ENCODE assay signal across 22 cellular contexts in the genomic region with DNA sequence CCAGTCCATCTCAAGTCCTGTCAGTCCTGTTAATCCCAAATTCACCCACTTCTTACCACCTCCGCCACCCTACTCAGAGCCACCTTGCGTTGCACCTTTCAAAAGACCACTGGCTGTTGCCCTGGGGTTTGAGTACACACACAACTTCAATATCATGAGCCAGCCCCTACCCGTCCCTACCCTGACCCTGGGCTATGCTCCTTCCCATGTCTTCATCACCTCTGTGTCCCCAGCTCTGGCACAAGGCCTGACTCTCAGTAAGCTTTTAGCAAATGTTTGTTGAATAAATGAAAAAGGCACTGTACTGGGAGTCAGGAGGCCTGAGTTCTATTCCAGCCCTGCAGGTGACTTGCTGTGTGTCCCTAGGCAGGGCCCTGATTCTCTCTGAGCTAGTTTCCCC. TPM values are rescaled to one million over a fixed set of nuclear protein-coding genes. Genes with fewer than 3 reads are reported as not detected.
A peak's percentile ranks its signal among the peaks of the same experiment; 100 is the strongest.
DNase-seq lines count a peak whose midpoint lies in the region; ATAC-seq, FAIRE-seq and TF ChIP-seq lines count a peak whose summit lies in the region.
"Had no signal": no experiment of that assay in that cellular context is flagged by ENCODE, and none has a peak within 500 bp of the region (broad histone marks: within the 10 kb centered on the region; RNA-seq: fewer than 3 reads in every experiment).

No MANE protein-coding gene starts in this region.

- intact Hi-C loops in activated B cell treated with CpG ODN at 0.5 μM for 24 hours (cut with micrococcal nuclease): no loop called here

- no peak overlapping the region for H3K56ac ChIP-seq in H1 (replicated peaks; ENCODE audit: insufficient read length, low read depth, low read length)

- H3K27ac Mint-ChIP-seq in activated B cell treated with CpG ODN at 0.5 μM for 24 hours: no peak overlapping the region
- H3K27ac Mint-ChIP-seq: HFFc6 had no signal

- H3K9ac ChIP-seq in H1 (replicated peaks in 1 of 4; ENCODE audit: extremely low read depth in 1 of 4, low read depth in 3 of 4, low read length in 3 of 4): no peak overlapping the region
- H3K9ac ChIP-seq: GM23248 had no signal

- H2BK20ac ChIP-seq in H1 (ENCODE audit: low read length): no peak overlapping the region

- H3K23ac ChIP-seq in H1 (ENCODE audit: insufficient read length): no peak overlapping the region

- H3K27me3 Mint-ChIP-seq in activated B cell treated with CpG ODN at 0.5 μM for 24 hours: peaks cover 11% of the 10 kb centered on the region

- no peak overlapping the region for H2AFZ ChIP-seq in H1 (ENCODE audit: low read length)
- H2AFZ ChIP-seq in osteoblast (ENCODE audit: low read length): no peak overlapping the region
- H2AFZ ChIP-seq: GM23248 had no signal

- FAIRE-seq in H1 (lab: Jason Lieb, UNC): no peak
- FAIRE-seq: A549, GM12878 had no signal

- H3K9me3 ChIP-seq in H1 (ENCODE audit: insufficient read depth in 2 of 2, low read depth in 1 of 2, low read length in 1 of 2) (no peaks in the 10 kb centered on the region), osteoblast (ENCODE audit: low read depth, low read length) (no peaks in the 10 kb centered on the region)
- H3K9me3 ChIP-seq: A549 had no signal

- H3K4me3 ChIP-seq in H1 (ENCODE audit: extremely low read depth in 1 of 4, insufficient read depth in 2 of 4, low read depth in 3 of 4, low read length in 4 of 4) (no peak overlapping the region), osteoblast (ENCODE audit: insufficient read depth, low read length) (no peak overlapping the region)
- H3K4me3 ChIP-seq: A549, GM12878, GM23248 had no signal

- no peaks in the 10 kb centered on the region for H3K36me3 Mint-ChIP-seq in activated B cell treated with CpG ODN at 0.5 μM for 24 hours (ENCODE audit: low read depth)
- H3K36me3 Mint-ChIP-seq: CD4-positive, alpha-beta memory T cell had no signal

- H3K9me3 Mint-ChIP-seq in activated B cell treated with CpG ODN at 0.5 μM for 24 hours: no peaks in the 10 kb centered on the region
- H3K9me3 Mint-ChIP-seq: CD4-positive, alpha-beta memory T cell; HFFc6 had no signal

- no peak overlapping the region for H3K4me3 Mint-ChIP-seq in activated B cell treated with CpG ODN at 0.5 μM for 24 hours
- H3K4me3 Mint-ChIP-seq: CD4-positive, alpha-beta memory T cell; HFFc6 had no signal

- H2AK5ac ChIP-seq in H1 (ENCODE audit: low read depth, low read length): no peak overlapping the region

- TF ChIP-seq RAD21 in H1 (IDR thresholded peaks at IDR 0.05 in 1 of 2, conservative IDR thresholded peaks at IDR 0.05 in 1 of 2; ENCODE audit: low read depth in 2 of 2, low read length in 2 of 2): no peak

- ATAC-seq in activated B cell treated with CpG ODN at 0.5 μM for 24 hours (ENCODE audit: low read depth): no peak
- ATAC-seq in GM19035 (IDR thresholded peaks at IDR 0.05; ENCODE audit: unreplicated experiment): no peak
- ATAC-seq in GM18867 (IDR thresholded peaks at IDR 0.05; ENCODE audit: unreplicated experiment): no peak
- ATAC-seq: A549, GM12878, HCT116 had no signal

- H2BK15ac ChIP-seq in H1 (ENCODE audit: low read length): no peak overlapping the region

- H3K4ac ChIP-seq in H1 (replicated peaks; ENCODE audit: insufficient read length, low read depth, low read length): no peak overlapping the region

- H3K79me2 ChIP-seq in H1 (ENCODE audit: control insufficient read depth in 1 of 2, insufficient read depth in 2 of 2, low read length in 2 of 2) (no peaks in the 10 kb centered on the region), osteoblast (ENCODE audit: insufficient read depth, low read length) (no peaks in the 10 kb centered on the region)

- H2BK12ac ChIP-seq in H1 (ENCODE audit: low read depth, low read length): peak overlapping the region; percentile 33; the same call in 1 of the 2 replicates

- H2BK5ac ChIP-seq in H1 (ENCODE audit: low read depth, low read length): no peak overlapping the region

- no peak overlapping the region; the same call in 1 of the 2 replicates for H4K8ac ChIP-seq in H1 (ENCODE audit: extremely low read depth, insufficient read depth, low read length)

- H4K5ac ChIP-seq in H1 (ENCODE audit: insufficient read length, low read depth, low read length): no peak overlapping the region

- POLR2A ChIA-PET in activated B cell treated with CpG ODN at 0.5 μM for 24 hours (lab: Charles Lee) (no interaction called here), H1 (lab: Charles Lee; ENCODE audit: partially characterized antibody) (no interaction called here)

- H3K36me3 ChIP-seq in H1 (ENCODE audit: control insufficient read depth in 2 of 4, insufficient read depth in 4 of 4, low read length in 3 of 4) (no peaks in the 10 kb centered on the region), osteoblast (ENCODE audit: insufficient read depth, low read length) (no peaks in the 10 kb centered on the region)

- H4K20me1 ChIP-seq in H1 (replicated peaks in 1 of 2; ENCODE audit: control insufficient read depth in 1 of 2, insufficient read depth in 2 of 2, low read length in 2 of 2) (peaks cover 0 to 10% of the 10 kb centered on the region in 2 experiments), osteoblast (ENCODE audit: insufficient read depth, low read length) (no peaks in the 10 kb centered on the region)

- H4K91ac ChIP-seq in H1 (replicated peaks; ENCODE audit: insufficient read length, low read length): no peak overlapping the region

- TF ChIP-seq POLR2A in H1 (IDR thresholded peaks at IDR 0.05; ENCODE audit: control extremely low read depth in 1 of 2, low read depth in 2 of 2, low read length in 2 of 2): no peak

- peaks cover 6% of the 10 kb centered on the region for H3K4me1 Mint-ChIP-seq in activated B cell treated with CpG ODN at 0.5 μM for 24 hours

- no peaks in the 10 kb centered on the region for H3K79me1 ChIP-seq in H1 (ENCODE audit: low read depth, low read length)

- H3K4me1 ChIP-seq in H1 (replicated peaks in 1 of 4; ENCODE audit: control insufficient read depth in 3 of 4, insufficient read depth in 4 of 4, low read length in 3 of 4) (peaks cover 0 to 6% (median 2%) of the 10 kb centered on the region in 4 experiments; a peak in 5 of 7 replicates), osteoblast (ENCODE audit: insufficient read depth, low read length) (no peaks in the 10 kb centered on the region)
- H3K4me1 ChIP-seq: A549 had no signal

- 77% methylated on average over 3 of the region's 3 CpGs; no CpG with 5 or more reads in 1 of the 2 experiments for WGBS in H1 (ENCODE audit: extremely low coverage in 1 of 2, insufficient coverage in 1 of 2, insufficient read length in 1 of 2, insufficient replicate concordance in 2 of 2, low coverage in 1 of 2, low lambda C conversion rate in 2 of 2, missing lambda C conversion rate in 1 of 2), 2 experiments

- H3K27ac ChIP-seq in H1 (ENCODE audit: low read depth, low read length): no peak overlapping the region
- no peak overlapping the region for H3K27ac ChIP-seq in osteoblast (ENCODE audit: low read depth, low read length)
- H3K27ac ChIP-seq: 22Rv1, A549, C4-2B, GM23248, HL-60 had no signal

- no peaks in the 10 kb centered on the region for H3K23me2 ChIP-seq in H1 (ENCODE audit: low read depth, low read length)

- TF ChIP-seq CTCF in activated B cell treated with CpG ODN at 0.5 μM for 24 hours (IDR thresholded peaks at IDR 0.05): no peak
- no peak for TF ChIP-seq CTCF in H1 (IDR thresholded peaks at IDR 0.05; ENCODE audit: control extremely low read depth in 1 of 3, insufficient read depth in 1 of 3, low read depth in 1 of 3, low read length in 3 of 3)
- TF ChIP-seq CTCF in osteoblast (IDR thresholded peaks at IDR 0.05; ENCODE audit: extremely low read depth, low read depth, low read length): no peak

- H3K4me2 ChIP-seq in H1 (ENCODE audit: insufficient read depth in 1 of 2, low read depth in 2 of 2, low read length in 2 of 2) (no peak overlapping the region), osteoblast (ENCODE audit: insufficient read depth, low read length) (no peak overlapping the region)
- H3K4me2 ChIP-seq: A549 had no signal

- H3K14ac ChIP-seq in H1 (ENCODE audit: insufficient read length): no peak overlapping the region

- CTCF ChIA-PET in activated B cell treated with CpG ODN at 0.5 μM for 24 hours (lab: Charles Lee) (no interaction called here), H1 (lab: Charles Lee; ENCODE audit: partially characterized antibody) (interaction anchor here (0.9 to 2.2 kb wide), 3 partner anchors 10 to 26 kb away, joined by 3 to 18 read pairs (median 4); no protein-coding TSS in a partner anchor)

- DNase-seq in activated CD8-positive, alpha-beta memory T cell treated with anti-CD3 and anti-CD28 coated beads for 24 hours: peak; percentile 13
- DNase-seq in activated CD8-positive, alpha-beta memory T cell treated with anti-CD3 and anti-CD28 coated beads, Interleukin-2, amount 50 U/mL, for 48 hours: no peak
- DNase-seq in activated B cell treated with CpG ODN at 0.5 μM for 24 hours (peak; percentile 10), H1 (ENCODE audit: low read depth in 1 of 2, low spot score in 2 of 2) (peak in 1 of 2 experiments; percentile 35), osteoblast (ENCODE audit: insufficient read length, low spot score, missing footprints) (peak; percentile 29), GOT3 (lab: John Stamatoyannopoulos, UW) (no peak)
- DNase-seq: AML-193; CD4-positive, alpha-beta memory T cell; DMS79 treated with DMSO at 0.1 percent for 48 hours; GF-D8; GM23248; HFFc6 had no signal

- H3K18ac ChIP-seq in H1 (ENCODE audit: extremely low read depth, low read length): no peak overlapping the region

- H3K27me3 ChIP-seq in H1 (replicated peaks in 1 of 4; ENCODE audit: control insufficient read depth in 3 of 4, extremely low read depth in 1 of 4, insufficient read depth in 3 of 4, low read length in 3 of 4): no peaks in the 10 kb centered on the region
- peaks cover 9% of the 10 kb centered on the region for H3K27me3 ChIP-seq in osteoblast (ENCODE audit: insufficient read depth, low read length)

- no peak overlapping the region for H2BK120ac ChIP-seq in H1 (replicated peaks; ENCODE audit: low read depth, low read length)

- TF ChIP-seq EP300 in H1 (IDR thresholded peaks at IDR 0.05; ENCODE audit: borderline replicate concordance in 1 of 2, low read depth in 2 of 2, low read length in 2 of 2): no peak

RNA-seq across cellular contexts. Expression of gene OTOG, which starts 26.5 kb away (rescaled TPM):
- total RNA-seq in activated B cell treated with CpG ODN at 0.5 μM for 24 hours (not detected in 2 replicates), osteoblast (not detected in 2 replicates)
- total RNA-seq in H1 (2021; fragmentation: NEBNext Ultra II Directional; extraction: Animal tissue kit (Norgen Biotek cat#: 25700)): 1.5 and 2.4 TPM in 2 replicates
- polyA plus RNA-seq in H1 (2011; rRNA removed): 0.41 and 0.88 TPM in 2 replicates
- polyA plus RNA-seq in H1 (2011; cell fraction: cytosol; rRNA removed): 0.49 TPM
- polyA plus RNA-seq in H1 (2011; cell fraction: nucleus; rRNA removed): 5.5 TPM
- polyA plus RNA-seq in H1 (2012, experiment 1 of 2): 0.26 to 1.3 TPM (median 0.73 TPM) in 4 replicates
- 0.08 TPM for polyA plus RNA-seq in H1 (2012, experiment 2 of 2)
- polyA plus RNA-seq in H1 (2013, experiment 1 of 2): 0.83 TPM
- 1.4 TPM for polyA plus RNA-seq in H1 (2013, experiment 2 of 2)
- 4.6 and 4.9 TPM in 2 replicates for polyA minus RNA-seq in H1 (2011; rRNA and poly(A)+ RNA removed)
- 1.3 TPM for polyA minus RNA-seq in H1 (2011; cell fraction: cytosol; rRNA and poly(A)+ RNA removed)
- 11.7 TPM for polyA minus RNA-seq in H1 (2011; cell fraction: nucleus; rRNA and poly(A)+ RNA removed)
- total RNA-seq: CD4-positive, alpha-beta memory T cell; GM12878; GM23248; HFFc6; HT1080 had no signal
- polyA plus RNA-seq: A549; BJ; CD4-positive, alpha-beta memory T cell; GM12878; GM23248 had no signal

RNA-seq across cellular contexts. Expression of gene USH1C, which starts 29.3 kb away (rescaled TPM):
- not detected in 2 replicates for total RNA-seq in activated B cell treated with CpG ODN at 0.5 μM for 24 hours
- total RNA-seq in H1 (2021; fragmentation: NEBNext Ultra II Directional; extraction: Animal tissue kit (Norgen Biotek cat#: 25700)): 1.3 and 2.4 TPM in 2 replicates
- polyA plus RNA-seq in H1 (2011; rRNA removed): 1.6 and 2.3 TPM in 2 replicates
- polyA plus RNA-seq in H1 (2011; cell fraction: cytosol; rRNA removed): 2.9 TPM
- polyA plus RNA-seq in H1 (2011; cell fraction: nucleus; rRNA removed): 15.5 TPM
- polyA plus RNA-seq in H1 (2012, experiment 1 of 2): 1.5 to 2.9 TPM (median 1.9 TPM) in 4 replicates
- polyA plus RNA-seq in H1 (2012, experiment 2 of 2): 0.94 TPM
- 1.5 TPM for polyA plus RNA-seq in H1 (2013, experiment 1 of 2)
- polyA plus RNA-seq in H1 (2013, experiment 2 of 2): 1.7 TPM
- polyA minus RNA-seq in H1 (2011; rRNA and poly(A)+ RNA removed): 1.3 and 2.8 TPM in 2 replicates
- polyA minus RNA-seq in H1 (2011; cell fraction: cytosol; rRNA and poly(A)+ RNA removed): 1.3 TPM
- 3.7 TPM for polyA minus RNA-seq in H1 (2011; cell fraction: nucleus; rRNA and poly(A)+ RNA removed)
- not detected in 2 replicates for total RNA-seq in osteoblast
- total RNA-seq: CD4-positive, alpha-beta memory T cell; GM12878; GM23248; HFFc6; HT1080 had no signal
- polyA plus RNA-seq: BJ; CD4-positive, alpha-beta memory T cell; GM12878; GM23248 had no signal

Comparison
In these comparisons a context has a peak if more than half of its experiments do, and no peak if none do; other contexts are left out.
1. DNase-seq: peak in activated CD8-positive, alpha-beta memory T cell treated with anti-CD3 and anti-CD28 coated beads for 24 hours (single experiment), activated B cell treated with CpG ODN at 0.5 μM for 24 hours (single experiment) and osteoblast (single experiment); none in activated CD8-positive, alpha-beta memory T cell treated with anti-CD3 and anti-CD28 coated beads, Interleukin-2, amount 50 U/mL, for 48 hours (single experiment) and GOT3 (single experiment).